In the genomic region with DNA sequence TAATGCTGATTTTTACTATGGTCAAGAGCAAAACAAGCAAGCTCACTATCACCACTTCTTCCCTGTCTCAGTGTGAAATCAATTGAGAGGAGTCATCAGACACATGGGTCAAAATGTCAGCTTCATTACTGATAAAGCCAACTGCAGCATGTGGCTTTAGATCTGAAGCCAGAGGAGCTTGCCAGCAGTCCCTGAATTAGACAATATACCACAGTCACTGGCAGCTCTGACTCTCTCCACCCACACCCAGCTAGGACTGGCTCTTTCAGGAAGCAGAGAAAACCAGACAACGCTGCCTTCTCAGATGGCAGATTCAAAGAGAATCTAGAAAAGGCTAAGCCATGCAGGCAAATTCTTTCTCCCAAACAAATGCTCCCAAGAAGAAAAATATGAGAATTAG, we compare ENCODE assay signal across 34 cellular contexts. TPM values are rescaled to one million over a fixed set of nuclear protein-coding genes. Genes with fewer than 3 reads are reported as not detected.
"Had no signal": no experiment of that assay in that cellular context is flagged by ENCODE, and none has a peak within 500 bp of the region (broad histone marks: within the 10 kb centered on the region; RNA-seq: fewer than 3 reads in every experiment).

No MANE protein-coding gene starts in this region.

- H3K36me3 Mint-ChIP-seq: activated naive CD8-positive, alpha-beta T cell; immature natural killer cell; stimulated activated memory B cell treated with anti-CD40 and anti-IgM and Interleukin-4, amounts not matched to agents 10 μg/mL and 1 μg/mL and 100 μg/mL, for 72 hours had no signal

- DNase-seq: activated CD4-positive, alpha-beta T cell treated with anti-CD3 and anti-CD28 coated beads for 4 hours; activated CD4-positive, alpha-beta T cell treated with anti-CD3 and anti-CD28 coated beads, Interleukin-2, amount 50 U/mL, for 4 hours; activated naive CD4-positive, alpha-beta T cell; activated T-cell treated with anti-CD3 and anti-CD28 coated beads for 4 hours; activated T-cell treated with anti-CD3 and anti-CD28 coated beads, Interleukin-2, amount 50 U/mL, for 72 hours; anterior cingulate cortex; cerebellar nuclear complex; colonic mucosa; effector memory CD8-positive, alpha-beta T cell; hypothalamus; immature natural killer cell; mesendoderm; mucosa of descending colon; sigmoid colon; stimulated activated CD4-positive, alpha-beta T cell treated with anti-CD3 and anti-CD28 coated beads, Interleukin-1b, Interleukin-23, amount 100 ng/mL, for 48 hours; stimulated activated CD4-positive, alpha-beta T cell treated with anti-CD3 and anti-CD28 coated beads, Interleukin-4, amount 100 ng/mL, for 4 hours; stimulated activated CD8-positive, alpha-beta memory T cell treated with anti-CD3 and anti-CD28 coated beads, Interleukin-4, amount 100 ng/mL, for 48 hours; T-helper 9 cell; tibial artery; upper lobe of right lung had no signal

- H3K9me3 Mint-ChIP-seq: activated T-cell treated with anti-CD3 and anti-CD28 coated beads, Interleukin-2, amount 50 U/mL, for 72 hours; effector memory CD8-positive, alpha-beta T cell; immature natural killer cell had no signal

- H3K4me1 Mint-ChIP-seq: immature natural killer cell; nephron; stimulated activated memory B cell treated with anti-CD40 and anti-IgM and Interleukin-4, amounts not matched to agents 10 μg/mL and 1 μg/mL and 100 μg/mL, for 72 hours had no signal

- H3K4me3 Mint-ChIP-seq: activated naive CD8-positive, alpha-beta T cell; activated T-cell treated with anti-CD3 and anti-CD28 coated beads, Interleukin-2, amount 50 U/mL, for 72 hours; effector memory CD8-positive, alpha-beta T cell; immature natural killer cell; nephron; stimulated activated memory B cell treated with anti-CD40 and anti-IgM and Interleukin-4, amounts not matched to agents 10 μg/mL and 1 μg/mL and 100 μg/mL, for 72 hours; T-helper 1 cell treated with Interleukin-12 subunit alpha and Interleukin-12 subunit beta and Interleukin-4 antibody, amounts not matched to agents 30 μg/mL and 1 μg/mL, for 36 hours had no signal

- ATAC-seq: activated T-cell treated with anti-CD3 and anti-CD28 coated beads, Interleukin-2, amount 50 U/mL, for 72 hours; effector memory CD8-positive, alpha-beta T cell; gastroesophageal sphincter; left lobe of liver; mucosa of descending colon; stimulated activated memory B cell treated with anti-CD40 and anti-IgM and Interleukin-4, amounts not matched to agents 10 μg/mL and 1 μg/mL and 100 μg/mL, for 72 hours; upper lobe of right lung had no signal

- H3K27ac Mint-ChIP-seq: activated naive CD8-positive, alpha-beta T cell; activated T-cell treated with anti-CD3 and anti-CD28 coated beads, Interleukin-2, amount 50 U/mL, for 72 hours; effector memory CD8-positive, alpha-beta T cell; immature natural killer cell; nephron; stimulated activated memory B cell treated with anti-CD40 and anti-IgM and Interleukin-4, amounts not matched to agents 10 μg/mL and 1 μg/mL and 100 μg/mL, for 72 hours; T-helper 1 cell treated with Interleukin-12 subunit alpha and Interleukin-12 subunit beta and Interleukin-4 antibody, amounts not matched to agents 30 μg/mL and 1 μg/mL, for 36 hours had no signal

RNA-seq across cellular contexts. Expression of a gene that starts 20.0 kb away (rescaled TPM):
- total RNA-seq: activated T-cell treated with anti-CD3 and anti-CD28 coated beads, Interleukin-2, amount 50 U/mL, for 72 hours; colonic mucosa; fibroblast of lung; fibroblast of villous mesenchyme; gastroesophageal sphincter; kidney epithelial cell; left lobe of liver; lung; mucosa of descending colon; osteoblast; posterior vena cava; renal cortical epithelial cell; sigmoid colon; smooth muscle cell; upper lobe of right lung had no signal
